In genomic region chr18:77911973-77912372, GRCh38 we compare ENCODE assay signal across 23 cellular contexts.
"Had no signal": no experiment of that assay in that cellular context is flagged by ENCODE, and none has a peak within 500 bp of the region (broad histone marks: within the 10 kb centered on the region; RNA-seq: fewer than 3 reads in every experiment).

No MANE protein-coding gene starts in this region.

- H3K36me3 Mint-ChIP-seq: activated naive CD8-positive, alpha-beta T cell; natural killer cell had no signal

- H3K4me3 ChIP-seq: body of pancreas, colonic mucosa, right atrium auricular region, skin epidermis, tibial nerve, vagina had no signal

- H3K27ac ChIP-seq: body of pancreas, colonic mucosa, right atrium auricular region, skin epidermis, tibial nerve, vagina had no signal

- ATAC-seq: body of pancreas, natural killer cell had no signal

- H3K9me3 Mint-ChIP-seq: natural killer cell had no signal

- DNase-seq: activated CD4-positive, alpha-beta T cell treated with anti-CD3 and anti-CD28 coated beads for 1 hour; activated CD4-positive, alpha-beta T cell treated with anti-CD3 and anti-CD28 coated beads, Interleukin-2, amount 50 U/mL, for 48 hours; activated effector memory CD4-positive, alpha-beta T cell treated with anti-CD3 and anti-CD28 coated beads, Interleukin-2, amount 50 U/mL, for 16 hours; activated T-cell treated with anti-CD3 and anti-CD28 coated beads, Interleukin-2, amount 50 U/mL, for 48 hours; amniotic stem cell; body of pancreas; caudate nucleus; colonic mucosa; effector CD4-positive, alpha-beta T cell; foreskin fibroblast; mesendoderm; natural killer cell; nucleus accumbens; stimulated activated CD4-positive, alpha-beta T cell treated with anti-CD3 and anti-CD28 coated beads, Interleukin-15, amount 100 ng/mL, for 24 hours; stimulated activated CD4-positive, alpha-beta T cell treated with anti-CD3 and anti-CD28 coated beads, Interleukin-4, amount 100 ng/mL, for 1 hour; stimulated activated naive CD4-positive, alpha-beta T cell treated with Interleukin-2 at 50 U/mL for 16 hours; substantia nigra; T1000 had no signal

- H3K4me1 ChIP-seq: colonic mucosa, right atrium auricular region, vagina had no signal

- H3K9me3 ChIP-seq: body of pancreas, colonic mucosa, right atrium auricular region, tibial nerve, vagina had no signal

- H3K36me3 ChIP-seq: colonic mucosa, right atrium auricular region, tibial nerve, vagina had no signal

- H3K4me3 Mint-ChIP-seq: activated naive CD8-positive, alpha-beta T cell; natural killer cell had no signal

- H3K4me1 Mint-ChIP-seq: natural killer cell had no signal

- H3K27me3 ChIP-seq: body of pancreas, colonic mucosa, right atrium auricular region, vagina had no signal
